18 cellular contexts compared by ENCODE assay signal in the genomic region with DNA sequence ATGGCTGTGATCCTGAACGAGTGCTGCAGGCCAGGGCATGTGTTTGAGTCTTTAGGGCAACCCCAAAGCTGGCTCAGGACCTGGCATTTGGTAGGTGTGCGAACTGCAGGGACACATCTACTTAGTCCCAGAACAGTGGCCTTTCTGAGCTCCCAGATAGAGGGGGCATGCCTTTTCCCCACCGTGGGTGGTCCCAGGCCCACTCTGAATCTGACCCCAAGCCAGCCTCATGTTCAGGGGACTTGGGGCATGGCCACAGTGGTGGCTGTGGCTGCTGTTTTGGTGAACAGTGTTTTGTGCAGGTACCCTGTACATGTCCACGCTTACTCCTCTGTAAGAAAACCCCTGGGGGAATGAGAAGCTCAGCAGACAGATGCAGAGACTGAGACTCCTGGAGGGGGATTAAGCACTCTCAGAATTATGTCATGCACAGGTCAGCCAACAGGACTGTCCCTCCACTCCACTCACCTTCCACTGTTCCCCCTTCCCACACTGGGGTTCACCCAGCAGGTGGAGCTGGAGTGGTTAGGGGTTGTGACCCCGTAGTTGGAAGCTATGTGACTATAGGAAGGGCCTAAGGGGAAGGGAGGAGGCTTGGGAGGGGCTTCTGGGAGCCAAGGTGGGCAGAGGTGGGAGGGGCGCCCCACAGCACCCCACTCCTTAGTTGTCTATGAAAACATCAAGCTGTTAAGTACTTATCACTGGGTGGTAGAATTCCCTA.
"Had no signal": no experiment of that assay in that cellular context is flagged by ENCODE, and none has a peak within 500 bp of the region (broad histone marks: within the 10 kb centered on the region; RNA-seq: fewer than 3 reads in every experiment).

No MANE protein-coding gene starts in this region.

- H3K27me3 ChIP-seq: body of pancreas, esophagus muscularis mucosa, gastroesophageal sphincter, heart left ventricle, thyroid gland had no signal

- H3K9me3 ChIP-seq: body of pancreas, esophagus muscularis mucosa, gastroesophageal sphincter, heart left ventricle, thyroid gland had no signal

- DNase-seq: activated CD4-positive, alpha-beta T cell treated with anti-CD3 and anti-CD28 coated beads for 36 hours; activated CD4-positive, alpha-beta T cell treated with anti-CD3 and anti-CD28 coated beads, Interleukin-2, amount 50 U/mL, for 48 hours; activated naive CD4-positive, alpha-beta T cell treated with Interleukin-2 at 50 U/mL for 16 hours; activated T-cell treated with anti-CD3 and anti-CD28 coated beads for 4 hours; central memory CD4-positive, alpha-beta T cell; immature natural killer cell; retina; stimulated activated CD4-positive, alpha-beta T cell treated with anti-CD3 and anti-CD28 coated beads, Interleukin-12 subunit alpha, Interleukin-12 subunit beta, amount 100 ng/mL, for 4 hours; stimulated activated CD4-positive, alpha-beta T cell treated with anti-CD3 and anti-CD28 coated beads, Interleukin-1b, Interleukin-23, amount 100 ng/mL, for 48 hours; stimulated activated CD8-positive, alpha-beta memory T cell treated with anti-CD3 and anti-CD28 coated beads, Interleukin-4, amount 100 ng/mL, for 48 hours; stimulated activated naive CD4-positive, alpha-beta T cell; SW 1271; T-helper 2 cell; thyroid gland had no signal

- H3K36me3 ChIP-seq: esophagus muscularis mucosa, gastroesophageal sphincter, heart left ventricle, thyroid gland had no signal

- H3K27ac ChIP-seq: body of pancreas, esophagus muscularis mucosa, gastroesophageal sphincter, heart left ventricle, thyroid gland had no signal

- ATAC-seq: activated CD4-positive, alpha-beta T cell treated with anti-CD3 and anti-CD28 coated beads for 36 hours; gastroesophageal sphincter; heart left ventricle had no signal

- H3K4me1 ChIP-seq: esophagus muscularis mucosa, gastroesophageal sphincter, heart left ventricle had no signal

- H3K4me3 ChIP-seq: body of pancreas, esophagus muscularis mucosa, gastroesophageal sphincter, heart left ventricle, thyroid gland had no signal
